ENCODE assay signal across 1 cellular context in genomic region chr10:11263767-11264166, GRCh38.
TF ChIP-seq lines count a peak whose summit lies in the region.

No MANE protein-coding gene starts in this region.

TF ChIP-seq in GM12878, 131 proteins besides CTCF, POLR2A, EP300 and RAD21 (continued from another document):
- TF ChIP-seq, protein P1, sequence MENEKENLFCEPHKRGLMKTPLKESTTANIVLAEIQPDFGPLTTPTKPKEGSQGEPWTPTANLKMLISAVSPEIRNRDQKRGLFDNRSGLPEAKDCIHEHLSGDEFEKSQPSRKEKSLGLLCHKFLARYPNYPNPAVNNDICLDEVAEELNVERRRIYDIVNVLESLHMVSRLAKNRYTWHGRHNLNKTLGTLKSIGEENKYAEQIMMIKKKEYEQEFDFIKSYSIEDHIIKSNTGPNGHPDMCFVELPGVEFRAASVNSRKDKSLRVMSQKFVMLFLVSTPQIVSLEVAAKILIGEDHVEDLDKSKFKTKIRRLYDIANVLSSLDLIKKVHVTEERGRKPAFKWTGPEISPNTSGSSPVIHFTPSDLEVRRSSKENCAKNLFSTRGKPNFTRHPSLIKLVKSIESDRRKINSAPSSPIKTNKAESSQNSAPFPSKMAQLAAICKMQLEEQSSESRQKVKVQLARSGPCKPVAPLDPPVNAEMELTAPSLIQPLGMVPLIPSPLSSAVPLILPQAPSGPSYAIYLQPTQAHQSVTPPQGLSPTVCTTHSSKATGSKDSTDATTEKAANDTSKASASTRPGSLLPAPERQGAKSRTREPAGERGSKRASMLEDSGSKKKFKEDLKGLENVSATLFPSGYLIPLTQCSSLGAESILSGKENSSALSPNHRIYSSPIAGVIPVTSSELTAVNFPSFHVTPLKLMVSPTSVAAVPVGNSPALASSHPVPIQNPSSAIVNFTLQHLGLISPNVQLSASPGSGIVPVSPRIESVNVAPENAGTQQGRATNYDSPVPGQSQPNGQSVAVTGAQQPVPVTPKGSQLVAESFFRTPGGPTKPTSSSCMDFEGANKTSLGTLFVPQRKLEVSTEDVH (IDR thresholded peaks at IDR 0.05; ENCODE audit: low read depth, partially characterized antibody), result no peak
- no peak for TF ChIP-seq ASH2L (IDR thresholded peaks at IDR 0.05; ENCODE audit: borderline replicate concordance, low read depth)
- TF ChIP-seq IRF4 (IDR thresholded peaks at IDR 0.05; ENCODE audit: low read depth, low read length), result no peak
- TF ChIP-seq EGR1 (IDR thresholded peaks at IDR 0.05; ENCODE audit: borderline replicate concordance in 1 of 2, low read depth in 2 of 2, low read length in 2 of 2), result no peak
- no peak for TF ChIP-seq RELA (IDR thresholded peaks at IDR 0.05; ENCODE audit: borderline replicate concordance, partially characterized antibody)
- no peak for TF ChIP-seq IKZF2 (IDR thresholded peaks at IDR 0.05)
- TF ChIP-seq PRDM15 (CRISPR knock-in tag; IDR thresholded peaks at IDR 0.05), result no peak
- TF ChIP-seq, protein P2, sequence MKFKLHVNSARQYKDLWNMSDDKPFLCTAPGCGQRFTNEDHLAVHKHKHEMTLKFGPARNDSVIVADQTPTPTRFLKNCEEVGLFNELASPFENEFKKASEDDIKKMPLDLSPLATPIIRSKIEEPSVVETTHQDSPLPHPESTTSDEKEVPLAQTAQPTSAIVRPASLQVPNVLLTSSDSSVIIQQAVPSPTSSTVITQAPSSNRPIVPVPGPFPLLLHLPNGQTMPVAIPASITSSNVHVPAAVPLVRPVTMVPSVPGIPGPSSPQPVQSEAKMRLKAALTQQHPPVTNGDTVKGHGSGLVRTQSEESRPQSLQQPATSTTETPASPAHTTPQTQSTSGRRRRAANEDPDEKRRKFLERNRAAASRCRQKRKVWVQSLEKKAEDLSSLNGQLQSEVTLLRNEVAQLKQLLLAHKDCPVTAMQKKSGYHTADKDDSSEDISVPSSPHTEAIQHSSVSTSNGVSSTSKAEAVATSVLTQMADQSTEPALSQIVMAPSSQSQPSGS (IDR thresholded peaks at IDR 0.05; ENCODE audit: low read length), result no peak
- TF ChIP-seq KDM1A (IDR thresholded peaks at IDR 0.05; ENCODE audit: borderline replicate concordance), result no peak
- TF ChIP-seq NRF1 (conservative IDR thresholded peaks at IDR 0.05; ENCODE audit: low read depth, low read length), result no peak
- no peak for TF ChIP-seq SRF (IDR thresholded peaks at IDR 0.05; ENCODE audit: low read depth in 2 of 2, low read length in 2 of 2)
- TF ChIP-seq, protein P3, sequence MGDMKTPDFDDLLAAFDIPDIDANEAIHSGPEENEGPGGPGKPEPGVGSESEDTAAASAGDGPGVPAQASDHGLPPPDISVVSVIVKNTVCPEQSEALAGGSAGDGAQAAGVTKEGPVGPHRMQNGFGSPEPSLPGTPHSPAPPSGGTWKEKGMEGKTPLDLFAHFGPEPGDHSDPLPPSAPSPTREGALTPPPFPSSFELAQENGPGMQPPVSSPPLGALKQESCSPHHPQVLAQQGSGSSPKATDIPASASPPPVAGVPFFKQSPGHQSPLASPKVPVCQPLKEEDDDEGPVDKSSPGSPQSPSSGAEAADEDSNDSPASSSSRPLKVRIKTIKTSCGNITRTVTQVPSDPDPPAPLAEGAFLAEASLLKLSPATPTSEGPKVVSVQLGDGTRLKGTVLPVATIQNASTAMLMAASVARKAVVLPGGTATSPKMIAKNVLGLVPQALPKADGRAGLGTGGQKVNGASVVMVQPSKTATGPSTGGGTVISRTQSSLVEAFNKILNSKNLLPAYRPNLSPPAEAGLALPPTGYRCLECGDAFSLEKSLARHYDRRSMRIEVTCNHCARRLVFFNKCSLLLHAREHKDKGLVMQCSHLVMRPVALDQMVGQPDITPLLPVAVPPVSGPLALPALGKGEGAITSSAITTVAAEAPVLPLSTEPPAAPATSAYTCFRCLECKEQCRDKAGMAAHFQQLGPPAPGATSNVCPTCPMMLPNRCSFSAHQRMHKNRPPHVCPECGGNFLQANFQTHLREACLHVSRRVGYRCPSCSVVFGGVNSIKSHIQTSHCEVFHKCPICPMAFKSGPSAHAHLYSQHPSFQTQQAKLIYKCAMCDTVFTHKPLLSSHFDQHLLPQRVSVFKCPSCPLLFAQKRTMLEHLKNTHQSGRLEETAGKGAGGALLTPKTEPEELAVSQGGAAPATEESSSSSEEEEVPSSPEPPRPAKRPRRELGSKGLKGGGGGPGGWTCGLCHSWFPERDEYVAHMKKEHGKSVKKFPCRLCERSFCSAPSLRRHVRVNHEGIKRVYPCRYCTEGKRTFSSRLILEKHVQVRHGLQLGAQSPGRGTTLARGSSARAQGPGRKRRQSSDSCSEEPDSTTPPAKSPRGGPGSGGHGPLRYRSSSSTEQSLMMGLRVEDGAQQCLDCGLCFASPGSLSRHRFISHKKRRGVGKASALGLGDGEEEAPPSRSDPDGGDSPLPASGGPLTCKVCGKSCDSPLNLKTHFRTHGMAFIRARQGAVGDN (IDR thresholded peaks at IDR 0.05), result no peak
- TF ChIP-seq TAF1 (IDR thresholded peaks at IDR 0.05; ENCODE audit: borderline replicate concordance, low read depth, low read length), result no peak
